8 cellular contexts compared by ENCODE assay signal in genomic region chr10:109978481-109978880, GRCh38. TPM values are rescaled to one million over a fixed set of nuclear protein-coding genes. Genes with fewer than 3 reads are reported as not detected.
DNase-seq lines count a peak whose midpoint lies in the region; ATAC-seq and TF ChIP-seq lines count a peak whose summit lies in the region.

No MANE protein-coding gene starts in this region.

- H3K4me3 ChIP-seq in dorsolateral prefrontal cortex: peak overlapping the region in 17 of 59 donors; percentile 0 to 38 (median 11)

- no TSS peak for BruUV-seq in Calu3 (replicated peaks; lab: Mats Ljungman, UMichigan)

- H3K27ac Mint-ChIP-seq in Calu3 (ENCODE audit: unreplicated experiment): no peak overlapping the region
- peak overlapping the region; percentile 58 for H3K27ac Mint-ChIP-seq in mesothelial cell of epicardium
- H3K27ac Mint-ChIP-seq in stimulated activated naive B cell treated with anti-CD40 and anti-IgM and Interleukin-4, amounts not matched to agents 10 μg/mL and 1 μg/mL and 100 μg/mL, for 72 hours: no peak overlapping the region

- peak; percentile 41 for DNase-seq in Calu3
- DNase-seq in HT-29 (ENCODE audit: low spot score): peak; percentile 65
- peak; percentile 41 to 74 for DNase-seq in activated CD4-positive, alpha-beta T cell treated with anti-CD3 and anti-CD28 coated beads for 4 hours
- peak in 2 of 10 donors; percentile 62 to 65 for DNase-seq in dorsolateral prefrontal cortex
- no peak for DNase-seq in mesothelial cell of epicardium (ENCODE audit: low spot score in 2 of 2, unreplicated experiment in 2 of 2)
- DNase-seq in stimulated activated naive B cell treated with anti-CD40 and anti-IgM and Interleukin-4, amounts not matched to agents 10 μg/mL and 1 μg/mL and 100 μg/mL, for 72 hours: peak; percentile 14
- no peak for DNase-seq in AG08396 (ENCODE audit: low spot score)

- no peaks in the 10 kb centered on the region for H3K9me3 Mint-ChIP-seq in Calu3 (ENCODE audit: low read depth, unreplicated experiment)
- H3K9me3 Mint-ChIP-seq in mesothelial cell of epicardium: no peaks in the 10 kb centered on the region
- no peaks in the 10 kb centered on the region for H3K9me3 Mint-ChIP-seq in stimulated activated naive B cell treated with anti-CD40 and anti-IgM and Interleukin-4, amounts not matched to agents 10 μg/mL and 1 μg/mL and 100 μg/mL, for 72 hours

- ATAC-seq in stimulated activated naive B cell treated with anti-CD40 and anti-IgM and Interleukin-4, amounts not matched to agents 10 μg/mL and 1 μg/mL and 100 μg/mL, for 72 hours (replicated peaks): peak; percentile 48 to 51
- no peak for ATAC-seq in HG03520 (IDR thresholded peaks at IDR 0.05; ENCODE audit: unreplicated experiment)

- intact Hi-C loops in Calu3 (cut with micrococcal nuclease; ENCODE audit: unreplicated experiment): loop anchor here (2.0 to 10.0 kb wide), 3 partner anchors 28 to 99 kb away; partner anchors contain the start of gene ADD3
- intact Hi-C loops in dorsolateral prefrontal cortex (cut with DNase I): no loop called here

- H3K27me3 Mint-ChIP-seq in Calu3 (ENCODE audit: unreplicated experiment) (no peaks in the 10 kb centered on the region), mesothelial cell of epicardium (ENCODE audit: low read depth) (no peaks in the 10 kb centered on the region)
- H3K27me3 Mint-ChIP-seq in stimulated activated naive B cell treated with anti-CD40 and anti-IgM and Interleukin-4, amounts not matched to agents 10 μg/mL and 1 μg/mL and 100 μg/mL, for 72 hours: no peaks in the 10 kb centered on the region

- peak overlapping the region in 47 of 59 donors; percentile 1 to 75 (median 39) for H3K27ac ChIP-seq in dorsolateral prefrontal cortex

- H3K27me3 ChIP-seq in dorsolateral prefrontal cortex: no peaks in the 10 kb centered on the region

- TF ChIP-seq CTCF in Calu3 (IDR thresholded peaks at IDR 0.05; ENCODE audit: unreplicated experiment) (peak; percentile 35), dorsolateral prefrontal cortex (IDR thresholded peaks at IDR 0.05 in 54 of 56, conservative IDR thresholded peaks at IDR 0.05 in 2 of 56; ENCODE audit: low read depth in 1 of 56, partially characterized antibody in 56 of 56) (peak; percentile 51 to 84 (median 70)), mesothelial cell of epicardium (IDR thresholded peaks at IDR 0.05; ENCODE audit: unreplicated experiment) (peak; percentile 58)

- no peak overlapping the region for H3K4me3 Mint-ChIP-seq in Calu3 (ENCODE audit: low read depth, unreplicated experiment)
- no peak overlapping the region for H3K4me3 Mint-ChIP-seq in mesothelial cell of epicardium
- H3K4me3 Mint-ChIP-seq in stimulated activated naive B cell treated with anti-CD40 and anti-IgM and Interleukin-4, amounts not matched to agents 10 μg/mL and 1 μg/mL and 100 μg/mL, for 72 hours: no peak overlapping the region

- H3K36me3 Mint-ChIP-seq in Calu3 (ENCODE audit: insufficient read depth, unreplicated experiment): no peaks in the 10 kb centered on the region
- H3K36me3 Mint-ChIP-seq in mesothelial cell of epicardium: no peaks in the 10 kb centered on the region
- no peaks in the 10 kb centered on the region for H3K36me3 Mint-ChIP-seq in stimulated activated naive B cell treated with anti-CD40 and anti-IgM and Interleukin-4, amounts not matched to agents 10 μg/mL and 1 μg/mL and 100 μg/mL, for 72 hours

- CTCF ChIA-PET in Calu3 (lab: Charles Lee): interaction anchor here (1.0 to 2.5 kb wide), 2 partner anchors 10 to 94 kb away, joined by 3 to 6 read pairs; no protein-coding TSS in a partner anchor

- peaks cover 31% of the 10 kb centered on the region for H3K4me1 Mint-ChIP-seq in Calu3 (ENCODE audit: low read depth, unreplicated experiment)
- H3K4me1 Mint-ChIP-seq in mesothelial cell of epicardium: peaks cover 39% of the 10 kb centered on the region
- H3K4me1 Mint-ChIP-seq in stimulated activated naive B cell treated with anti-CD40 and anti-IgM and Interleukin-4, amounts not matched to agents 10 μg/mL and 1 μg/mL and 100 μg/mL, for 72 hours: no peaks in the 10 kb centered on the region

RNA-seq across cellular contexts. Expression of gene ADD3, which starts 29.3 kb away (rescaled TPM):
- total RNA-seq in Calu3 (2022) (54.9 and 64.4 TPM in 2 replicates), dorsolateral prefrontal cortex (100 to 1,000 TPM; 171 to 457 (median 267) TPM), mesothelial cell of epicardium (98.7 to 104 TPM (median 101 TPM) in 3 replicates)
- 63.0 and 73.6 TPM in 2 replicates for total RNA-seq in HT-29 (2014; rRNA removed; shearing (Covaris generic))

RNA-seq across cellular contexts. Expression of gene XPNPEP1, which starts 55.2 kb away (rescaled TPM):
- total RNA-seq in Calu3 (2022): 50.0 and 63.4 TPM in 2 replicates
- 192 and 240 TPM in 2 replicates for total RNA-seq in HT-29 (2014; rRNA removed; shearing (Covaris generic))
- total RNA-seq in dorsolateral prefrontal cortex: 10 to 100 TPM; 42.7 to 96.7 (median 63.5) TPM
- 85.6 to 88.7 TPM (median 87.7 TPM) in 3 replicates for total RNA-seq in mesothelial cell of epicardium

Comparison
In these comparisons a context has a peak if more than half of its experiments do, and no peak if none do; other contexts are left out.
1. DNase-seq: peak in Calu3 (single experiment), HT-29 (single experiment), activated CD4-positive, alpha-beta T cell treated with anti-CD3 and anti-CD28 coated beads for 4 hours (2 of 2) and stimulated activated naive B cell treated with anti-CD40 and anti-IgM and Interleukin-4, amounts not matched to agents 10 μg/mL and 1 μg/mL and 100 μg/mL, for 72 hours (single experiment); none in mesothelial cell of epicardium (0 of 2) and AG08396 (single experiment).
2. Peak in every context shown above with its lines, with median percentiles within 50 percentile points of each other: CTCF ChIP-seq.